Comparison of ENCODE assay signal across 12 cellular contexts in the genomic region with DNA sequence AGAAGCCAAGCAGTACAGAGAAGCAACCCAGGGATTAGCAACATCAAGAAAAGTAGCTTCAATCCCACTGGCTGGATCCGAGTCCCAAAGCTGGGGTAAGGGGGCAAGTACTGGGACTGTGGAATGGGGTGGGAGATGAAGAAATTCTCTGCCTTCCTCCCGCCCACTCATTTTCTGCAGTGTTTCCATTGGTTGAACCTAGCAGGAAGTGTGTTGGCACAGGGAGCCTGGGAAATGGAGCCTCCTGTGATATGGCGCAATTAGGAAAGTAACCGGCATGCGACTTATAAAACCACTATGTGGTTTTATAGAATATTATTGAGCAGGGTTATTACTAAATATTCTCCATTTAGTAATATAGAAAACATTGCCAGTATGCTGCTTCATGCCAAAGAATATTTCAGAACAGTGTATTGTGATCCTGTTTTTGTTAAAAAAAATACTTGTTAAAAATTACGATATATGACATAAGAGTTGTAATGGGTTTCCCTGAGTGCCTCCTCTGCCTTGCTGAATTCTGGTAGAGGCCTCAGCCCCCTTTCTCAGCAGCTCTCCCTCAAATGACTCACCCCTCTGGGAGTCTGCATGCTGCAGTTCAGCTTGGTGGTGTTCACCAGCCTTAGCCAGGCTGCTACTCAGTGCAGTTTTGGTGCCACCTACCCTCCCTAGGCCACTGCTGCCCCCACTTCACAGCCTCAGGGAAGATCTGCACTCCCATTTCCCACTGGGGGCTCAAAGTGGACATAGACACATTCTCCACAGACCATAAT.
DNase-seq lines count a peak whose midpoint lies in the region; ATAC-seq and TF ChIP-seq lines count a peak whose summit lies in the region.
"Had no signal": no experiment of that assay in that cellular context is flagged by ENCODE, and none has a peak within 500 bp of the region (broad histone marks: within the 10 kb centered on the region; RNA-seq: fewer than 3 reads in every experiment).

No MANE protein-coding gene starts in this region.

- H4K20me1 ChIP-seq in SK-N-SH (ENCODE audit: insufficient read depth) (no peaks in the 10 kb centered on the region), PC-9 (ENCODE audit: insufficient read depth) (no peaks in the 10 kb centered on the region)

- no peak overlapping the region for H3K4me3 Mint-ChIP-seq in activated naive CD8-positive, alpha-beta T cell
- H3K4me3 Mint-ChIP-seq in activated naive CD8-positive, alpha-beta T cell treated with anti-CD3 and anti-CD28 coated beads for 36 hours = no peak overlapping the region
- H3K4me3 Mint-ChIP-seq in CD4-positive, alpha-beta memory T cell = no peak overlapping the region
- H3K4me3 Mint-ChIP-seq: B cell, neural progenitor cell had no signal

- peaks cover 9% of the 10 kb centered on the region for H3K9me3 Mint-ChIP-seq in activated naive CD8-positive, alpha-beta T cell (ENCODE audit: low read depth)
- H3K9me3 Mint-ChIP-seq in activated naive CD8-positive, alpha-beta T cell treated with anti-CD3 and anti-CD28 coated beads for 36 hours = peaks cover 17% of the 10 kb centered on the region
- peaks cover 0 to 8% (median 4%) of the 10 kb centered on the region in 8 donors for H3K9me3 Mint-ChIP-seq in CD4-positive, alpha-beta memory T cell
- H3K9me3 Mint-ChIP-seq: neural progenitor cell had no signal

- POLR2A ChIA-PET in SK-N-SH (lab: Yijun Ruan, JAX) (no interaction called here), PC-9 (lab: Charles Lee; ENCODE audit: unreplicated experiment) (no interaction called here)
- POLR2A ChIA-PET in CD4-positive, alpha-beta memory T cell (lab: Charles Lee; ENCODE audit: partially characterized antibody) = no interaction called here

- H3K4me1 Mint-ChIP-seq in activated naive CD8-positive, alpha-beta T cell (ENCODE audit: low read depth) = no peaks in the 10 kb centered on the region
- H3K4me1 Mint-ChIP-seq in activated naive CD8-positive, alpha-beta T cell treated with anti-CD3 and anti-CD28 coated beads for 36 hours = no peaks in the 10 kb centered on the region
- no peaks in the 10 kb centered on the region for H3K4me1 Mint-ChIP-seq in CD4-positive, alpha-beta memory T cell
- H3K4me1 Mint-ChIP-seq: B cell, neural progenitor cell had no signal

- H3K79me2 ChIP-seq in SK-N-SH (ENCODE audit: insufficient read depth) (no peaks in the 10 kb centered on the region), PC-9 (ENCODE audit: low read depth) (no peaks in the 10 kb centered on the region)

- BruUV-seq in PC-9 (replicated peaks; lab: Mats Ljungman, UMichigan) = no TSS peak

- TF ChIP-seq RAD21 in SK-N-SH (IDR thresholded peaks at IDR 0.05; ENCODE audit: low read length) = no peak

- H3K27me3 Mint-ChIP-seq in activated naive CD8-positive, alpha-beta T cell = no peaks in the 10 kb centered on the region
- no peaks in the 10 kb centered on the region for H3K27me3 Mint-ChIP-seq in activated naive CD8-positive, alpha-beta T cell treated with anti-CD3 and anti-CD28 coated beads for 36 hours
- H3K27me3 Mint-ChIP-seq in CD4-positive, alpha-beta memory T cell = no peaks in the 10 kb centered on the region
- H3K27me3 Mint-ChIP-seq: B cell had no signal

- H3K27me3 ChIP-seq in SK-N-SH (ENCODE audit: insufficient read depth) = no peaks in the 10 kb centered on the region
- no peaks in the 10 kb centered on the region for H3K27me3 ChIP-seq in upper lobe of right lung
- H3K27me3 ChIP-seq in PC-9 (ENCODE audit: insufficient read depth, low read depth) = no peaks in the 10 kb centered on the region
- no peaks in the 10 kb centered on the region for H3K27me3 ChIP-seq in CD4-positive, alpha-beta memory T cell (ENCODE audit: insufficient read depth, low read length)
- H3K27me3 ChIP-seq: neural progenitor cell had no signal

- no peak for DNase-seq in activated naive CD8-positive, alpha-beta T cell treated with anti-CD3 and anti-CD28 coated beads for 36 hours
- DNase-seq in SK-N-SH (no peak), fibroblast of villous mesenchyme (ENCODE audit: low read depth) (peak; percentile 55), upper lobe of right lung (no peak), PC-9 (no peak)
- no peak for DNase-seq in CD4-positive, alpha-beta memory T cell
- DNase-seq: amniotic stem cell, T-helper 2 cell had no signal

- H3K27ac ChIP-seq in SK-N-SH (ENCODE audit: low read depth in 2 of 2, low read length in 1 of 2) (peak overlapping the region in 1 of 2 experiments; percentile 72; a peak in 2 of 4 replicates), upper lobe of right lung (no peak overlapping the region), PC-9 (no peak overlapping the region; the same call in 1 of the 2 replicates)
- no peak overlapping the region for H3K27ac ChIP-seq in CD4-positive, alpha-beta memory T cell (ENCODE audit: low read depth, low read length)
- H3K27ac ChIP-seq: neural progenitor cell had no signal

- 91% methylated on average over 6 of the region's 6 CpGs for WGBS in SK-N-SH (ENCODE audit: low lambda C conversion rate)

- CTCF ChIA-PET in SK-N-SH (lab: Yijun Ruan, JAX) (interaction anchor here (1.2 kb wide), 1 partner anchor 8 kb away, joined by 3 read pairs; no protein-coding TSS in a partner anchor), PC-9 (lab: Charles Lee) (no interaction called here)
- CTCF ChIA-PET in CD4-positive, alpha-beta memory T cell (lab: Charles Lee; ENCODE audit: partially characterized antibody) = no interaction called here

- H3K4me3 ChIP-seq in SK-N-SH (ENCODE audit: low read depth in 2 of 2, low read length in 1 of 2) (no peak overlapping the region), fibroblast of villous mesenchyme (ENCODE audit: low read depth, low read length) (no peak overlapping the region), upper lobe of right lung (no peak overlapping the region), PC-9 (no peak overlapping the region)
- no peak overlapping the region for H3K4me3 ChIP-seq in CD4-positive, alpha-beta memory T cell (ENCODE audit: low read length in 2 of 2)
- H3K4me3 ChIP-seq: neural progenitor cell had no signal

- H3K9me2 ChIP-seq in SK-N-SH (no peaks in the 10 kb centered on the region), PC-9 (ENCODE audit: insufficient read depth) (no peaks in the 10 kb centered on the region)

- H3K27ac Mint-ChIP-seq in activated naive CD8-positive, alpha-beta T cell = peak overlapping the region; percentile 68
- no peak overlapping the region for H3K27ac Mint-ChIP-seq in activated naive CD8-positive, alpha-beta T cell treated with anti-CD3 and anti-CD28 coated beads for 36 hours
- H3K27ac Mint-ChIP-seq in CD4-positive, alpha-beta memory T cell = no peak overlapping the region
- H3K27ac Mint-ChIP-seq: B cell, neural progenitor cell had no signal

- H2AFZ ChIP-seq in SK-N-SH (ENCODE audit: low read depth) (no peak overlapping the region), PC-9 (no peak overlapping the region)
- H2AFZ ChIP-seq: neural progenitor cell had no signal

- TF ChIP-seq EP300 in SK-N-SH (IDR thresholded peaks at IDR 0.05; ENCODE audit: borderline replicate concordance in 1 of 2, low read depth in 1 of 2, low read length in 1 of 2) = no peak

- no peak overlapping the region for H3K4me2 ChIP-seq in SK-N-SH
- no peak overlapping the region for H3K4me2 ChIP-seq in PC-9
- H3K4me2 ChIP-seq: neural progenitor cell had no signal

- intact Hi-C loops in upper lobe of right lung (cut with DNase I) (no loop called here), PC-9 (cut with micrococcal nuclease; ENCODE audit: unreplicated experiment) (no loop called here)
- intact Hi-C loops in CD4-positive, alpha-beta memory T cell (cut with micrococcal nuclease) = no loop called here

- H3K9me3 ChIP-seq in SK-N-SH (no peaks in the 10 kb centered on the region), upper lobe of right lung (no peaks in the 10 kb centered on the region), PC-9 (ENCODE audit: insufficient read depth, low read depth) (peaks cover 12% of the 10 kb centered on the region; the same call in 1 of the 2 replicates)
- H3K9me3 ChIP-seq in CD4-positive, alpha-beta memory T cell (ENCODE audit: control insufficient read depth in 1 of 2, low read length in 2 of 2) = no peaks in the 10 kb centered on the region

- H3K4me1 ChIP-seq in SK-N-SH (ENCODE audit: control insufficient read depth in 1 of 2, insufficient read depth in 2 of 2, low read depth in 1 of 2, low read length in 1 of 2) (peaks cover 0 to 8% of the 10 kb centered on the region in 2 experiments; a peak in 1 of 4 replicates), upper lobe of right lung (no peaks in the 10 kb centered on the region), PC-9 (replicated peaks; ENCODE audit: insufficient read depth) (peaks cover 24% of the 10 kb centered on the region)
- H3K4me1 ChIP-seq in CD4-positive, alpha-beta memory T cell (ENCODE audit: insufficient read depth, low read length) = no peaks in the 10 kb centered on the region
- H3K4me1 ChIP-seq: neural progenitor cell had no signal

- TF ChIP-seq CTCF in SK-N-SH (IDR thresholded peaks at IDR 0.05) (no peak), fibroblast of villous mesenchyme (IDR thresholded peaks at IDR 0.05; ENCODE audit: insufficient read depth, low read depth, low read length) (no peak), upper lobe of right lung (IDR thresholded peaks at IDR 0.05) (no peak), PC-9 (conservative IDR thresholded peaks at IDR 0.05) (no peak)

- peaks cover 24% of the 10 kb centered on the region for H3F3A ChIP-seq in SK-N-SH (replicated peaks; ENCODE audit: insufficient read depth)
- peaks cover 8% of the 10 kb centered on the region; the same call in 1 of the 2 replicates for H3F3A ChIP-seq in PC-9 (ENCODE audit: insufficient read depth, low read depth)

- no peak overlapping the region for H3K9ac ChIP-seq in SK-N-SH
- H3K9ac ChIP-seq: neural progenitor cell had no signal

- ATAC-seq in upper lobe of right lung (peak; percentile 60), GM21825 (IDR thresholded peaks at IDR 0.05; ENCODE audit: unreplicated experiment) (no peak)

- H3K36me3 Mint-ChIP-seq in activated naive CD8-positive, alpha-beta T cell = peaks cover 49% of the 10 kb centered on the region
- peaks cover 81% of the 10 kb centered on the region for H3K36me3 Mint-ChIP-seq in activated naive CD8-positive, alpha-beta T cell treated with anti-CD3 and anti-CD28 coated beads for 36 hours
- H3K36me3 Mint-ChIP-seq in CD4-positive, alpha-beta memory T cell = peaks cover 26 to 46% of the 10 kb centered on the region in 2 donors

- peaks cover 0 to 15% of the 10 kb centered on the region in 2 experiments for H3K36me3 ChIP-seq in SK-N-SH (replicated peaks in 1 of 2; ENCODE audit: control insufficient read depth in 1 of 2, insufficient read depth in 2 of 2, low read length in 1 of 2)
- peaks cover 26% of the 10 kb centered on the region for H3K36me3 ChIP-seq in upper lobe of right lung
- H3K36me3 ChIP-seq in PC-9 (ENCODE audit: low read depth) = peaks cover 17% of the 10 kb centered on the region; the same call in 1 of the 2 replicates
- peaks cover 5% of the 10 kb centered on the region for H3K36me3 ChIP-seq in CD4-positive, alpha-beta memory T cell (ENCODE audit: insufficient read depth, low read length)
- H3K36me3 ChIP-seq: neural progenitor cell had no signal

TF ChIP-seq in SK-N-SH, 30 proteins besides CTCF, POLR2A, EP300 and RAD21 (continues in another document):
- peak; percentile 39; the same call in 1 of the 2 replicates for TF ChIP-seq FOSL2 (IDR thresholded peaks at IDR 0.05; ENCODE audit: borderline replicate concordance, low read depth)
